Comparison of ENCODE assay signal across 8 cellular contexts in genomic region chr10:80161321-80162084, GRCh38. TPM values are rescaled to one million over a fixed set of nuclear protein-coding genes. Genes with fewer than 3 reads are reported as not detected.
A peak's percentile ranks its signal among the peaks of the same experiment; 100 is the strongest.
DNase-seq lines count a peak whose midpoint lies in the region; ATAC-seq and TF ChIP-seq lines count a peak whose summit lies in the region.

No MANE protein-coding gene starts in this region.

- no peak overlapping the region for H3K4me3 ChIP-seq in heart left ventricle
- no peak overlapping the region for H3K4me3 ChIP-seq in hepatocyte
- no peak overlapping the region for H3K4me3 ChIP-seq in uterus

- no peak overlapping the region for H2AFZ ChIP-seq in hepatocyte

- peaks cover 4% of the 10 kb centered on the region for H3K79me2 ChIP-seq in hepatocyte

- no peak for TF ChIP-seq POLR2A in heart left ventricle (IDR thresholded peaks at IDR 0.05)
- no peak for TF ChIP-seq POLR2A in uterus (IDR thresholded peaks at IDR 0.05)

- 80 to 83% (median 81%) methylated on average over 21 of the region's 21 CpGs for WGBS in heart left ventricle, 4 donors
- 82% methylated on average over 21 of the region's 21 CpGs for WGBS in hepatocyte (ENCODE audit: low lambda C conversion rate, missing lambda C conversion rate)

- ATAC-seq in heart left ventricle (no peak), left ventricle myocardium superior (no peak), HG03521 (IDR thresholded peaks at IDR 0.05; ENCODE audit: unreplicated experiment) (no peak), HG03520 (IDR thresholded peaks at IDR 0.05; ENCODE audit: unreplicated experiment) (no peak)

- H3K4me1 ChIP-seq in heart left ventricle, result peaks cover 26 to 95% (median 66%) of the 10 kb centered on the region in 12 donors
- H3K4me1 ChIP-seq in hepatocyte (ENCODE audit: insufficient read depth), result peaks cover 14% of the 10 kb centered on the region
- H3K4me1 ChIP-seq in uterus, result peaks cover 6 to 17% of the 10 kb centered on the region in 2 donors

- H3K9me2 ChIP-seq in hepatocyte (replicated peaks; ENCODE audit: insufficient read depth), result no peaks in the 10 kb centered on the region

- intact Hi-C loops in heart left ventricle (cut with DNase I), result loop anchor here in 2 of 10 donors (2.0 to 5.0 kb wide), 2 partner anchors 41 to 43 kb away; partner anchors contain the start of gene ANXA11 (in 1 of the 2)
- intact Hi-C loops in left ventricle myocardium superior (cut with micrococcal nuclease), result no loop called here
- intact Hi-C loops in uterus (cut with DNase I; ENCODE audit: low total_unique reads), result no loop called here

- no peak for DNase-seq in heart left ventricle
- DNase-seq in left ventricle myocardium superior, result no peak
- DNase-seq in hepatocyte (ENCODE audit: low spot score), result no peak
- no peak for DNase-seq in uterus
- no peak for DNase-seq in SHP77 treated with DMSO at 0.1 percent for 48 hours (lab: John Stamatoyannopoulos, UW)

- H4K20me1 ChIP-seq in hepatocyte (ENCODE audit: insufficient read depth, poor library complexity, severe bottlenecking), result peaks cover 6% of the 10 kb centered on the region

- peak overlapping the region in 10 of 12 donors; percentile 11 to 88 (median 30) for H3K27ac ChIP-seq in heart left ventricle
- H3K27ac ChIP-seq in VCaP, result no peak overlapping the region
- H3K27ac ChIP-seq in hepatocyte, result no peak overlapping the region
- peak overlapping the region; percentile 0 to 81 for H3K27ac ChIP-seq in uterus

- no peak overlapping the region for H3K4me2 ChIP-seq in hepatocyte

- TF ChIP-seq CTCF in heart left ventricle (IDR thresholded peaks at IDR 0.05) (peak in 5 of 12 donors; percentile 16 to 28 (median 22)), VCaP (conservative IDR thresholded peaks at IDR 0.05) (peak; percentile 65), hepatocyte (IDR thresholded peaks at IDR 0.05; ENCODE audit: poor library complexity) (peak; percentile 20), uterus (IDR thresholded peaks at IDR 0.05) (no peak)

- no peaks in the 10 kb centered on the region for H3K27me3 ChIP-seq in heart left ventricle
- no peaks in the 10 kb centered on the region for H3K27me3 ChIP-seq in hepatocyte
- no peaks in the 10 kb centered on the region for H3K27me3 ChIP-seq in uterus

- H3K36me3 ChIP-seq in heart left ventricle (peaks cover 3 to 93% (median 86%) of the 10 kb centered on the region in 9 donors), hepatocyte (replicated peaks; ENCODE audit: insufficient read depth, low read depth) (no peaks in the 10 kb centered on the region), uterus (no peaks in the 10 kb centered on the region)

- H3K9me3 ChIP-seq in heart left ventricle, result no peaks in the 10 kb centered on the region
- no peaks in the 10 kb centered on the region for H3K9me3 ChIP-seq in hepatocyte (ENCODE audit: low read depth)
- H3K9me3 ChIP-seq in uterus, result no peaks in the 10 kb centered on the region

RNA-seq across cellular contexts. Expression of gene PLAC9, which starts 29.0 kb away (rescaled TPM):
- 10 to 100 TPM; 16.5 to 51.6 (median 25.1) TPM for total RNA-seq in heart left ventricle
- polyA plus RNA-seq in heart left ventricle, result 10 to 100 TPM; 26.5 to 45.8 TPM
- 23.2 TPM for total RNA-seq in left ventricle myocardium superior
- 11.4 and 14.8 TPM in 2 replicates for total RNA-seq in hepatocyte
- polyA plus RNA-seq in hepatocyte, result 83.3 and 92.9 TPM in 2 replicates
- total RNA-seq in uterus, result 10 to 100 TPM; 24.5 to 91.7 (median 30.2) TPM

RNA-seq across cellular contexts. Expression of gene ANXA11, which starts 43.8 kb away (rescaled TPM):
- total RNA-seq in heart left ventricle (100 to 1,000 TPM; 281 to 440 (median 368) TPM), left ventricle myocardium superior (405 TPM), hepatocyte (88.1 and 92.8 TPM in 2 replicates), uterus (100 to 1,000 TPM in 1 of 4 donors, 10 to 100 TPM in 3; 15.6 to 157 (median 47.2) TPM)
- polyA plus RNA-seq in heart left ventricle (100 to 1,000 TPM; 152 to 487 TPM), hepatocyte (168 and 184 TPM in 2 replicates)

Comparison
In these comparisons a context has a peak if more than half of its experiments do, and no peak if none do; other contexts are left out.
1. H3K27ac ChIP-seq: peak in heart left ventricle (10 of 12) and uterus (2 of 2); none in VCaP (single experiment) and hepatocyte (single experiment).
2. CTCF ChIP-seq: peak in VCaP (single experiment) and hepatocyte (single experiment); none in uterus (0 of 4).